Comparison of ENCODE assay signal across 25 cellular contexts in genomic region chr1:56425494-56425860, GRCh38.
DNase-seq lines count a peak whose midpoint lies in the region; ATAC-seq and TF ChIP-seq lines count a peak whose summit lies in the region.
"Had no signal": no experiment of that assay in that cellular context is flagged by ENCODE, and none has a peak within 500 bp of the region (broad histone marks: within the 10 kb centered on the region; RNA-seq: fewer than 3 reads in every experiment).

No MANE protein-coding gene starts in this region.

- H3K27me3 Mint-ChIP-seq in activated B cell treated with CpG ODN at 0.5 μM for 24 hours = no peaks in the 10 kb centered on the region
- no peaks in the 10 kb centered on the region for H3K27me3 Mint-ChIP-seq in type B pancreatic cell
- H3K27me3 Mint-ChIP-seq: activated CD4-positive, alpha-beta T cell treated with anti-CD3 and anti-CD28 coated beads, Interleukin-2, amount 10 ng/mL, durations not matched to agents 24 days and 14 days; activated naive CD8-positive, alpha-beta T cell; CD4-positive, alpha-beta T cell had no signal

- peak; percentile 54 for ATAC-seq in SK-N-SH treated with all-trans-retinoic acid at 6 μM for 48 hours
- no peak for ATAC-seq in activated B cell treated with CpG ODN at 0.5 μM for 24 hours (ENCODE audit: low read depth)
- ATAC-seq in left lung = peak; percentile 56
- ATAC-seq in GM18858 (IDR thresholded peaks at IDR 0.05; ENCODE audit: unreplicated experiment) = no peak
- ATAC-seq in GM18861 (IDR thresholded peaks at IDR 0.05; ENCODE audit: unreplicated experiment) = no peak
- ATAC-seq: T-cell had no signal

- DNase-seq in SK-N-SH = no peak
- DNase-seq in activated B cell treated with CpG ODN at 0.5 μM for 24 hours = no peak
- DNase-seq in left lung = no peak
- no peak for DNase-seq in spleen
- DNase-seq in type B pancreatic cell (ENCODE audit: extremely low spot score, unreplicated experiment) = no peak
- DNase-seq: activated CD4-positive, alpha-beta T cell treated with anti-CD3 and anti-CD28 coated beads, Interleukin-2, amount 10 ng/mL, durations not matched to agents 24 days and 14 days; activated effector memory CD4-positive, alpha-beta T cell treated with Interleukin-2 at 50 U/mL for 16 hours; CD4-positive, alpha-beta T cell; effector memory CD8-positive, alpha-beta T cell; islet precursor cell; NCI-H2107; NCI-H774; retina; stimulated activated CD4-positive, alpha-beta T cell treated with anti-CD3 and anti-CD28 coated beads, Interleukin-2, amount 100 ng/mL, for 24 hours; transverse colon had no signal

- TF ChIP-seq EP300 in SK-N-SH (IDR thresholded peaks at IDR 0.05; ENCODE audit: borderline replicate concordance in 1 of 2, low read depth in 1 of 2, low read length in 1 of 2) = no peak

- H3K27ac Mint-ChIP-seq in activated B cell treated with CpG ODN at 0.5 μM for 24 hours = peak overlapping the region; percentile 73
- H3K27ac Mint-ChIP-seq in type B pancreatic cell = no peak overlapping the region
- H3K27ac Mint-ChIP-seq: activated CD4-positive, alpha-beta T cell treated with anti-CD3 and anti-CD28 coated beads, Interleukin-2, amount 10 ng/mL, durations not matched to agents 24 days and 14 days; activated naive CD8-positive, alpha-beta T cell; CD4-positive, alpha-beta T cell; effector memory CD8-positive, alpha-beta T cell; nephron; T-cell had no signal

- H3F3A ChIP-seq in SK-N-SH (replicated peaks; ENCODE audit: insufficient read depth) = no peaks in the 10 kb centered on the region

- CTCF ChIA-PET in SK-N-SH (lab: Yijun Ruan, JAX) (interaction anchor here (0.6 kb wide), 1 partner anchor 868 kb away, joined by 3 read pairs; no protein-coding TSS in a partner anchor), activated B cell treated with CpG ODN at 0.5 μM for 24 hours (lab: Charles Lee) (interaction anchor here (1.2 kb wide), 1 partner anchor 159 kb away, joined by 3 read pairs; no protein-coding TSS in a partner anchor)

- POLR2A ChIA-PET in SK-N-SH (lab: Yijun Ruan, JAX) = no interaction called here
- POLR2A ChIA-PET in activated B cell treated with CpG ODN at 0.5 μM for 24 hours (lab: Charles Lee) = interaction anchor here (0.5 to 1.6 kb wide), 4 partner anchors 8 to 154 kb away, joined by 3 to 4 read pairs (median 3); partner anchors contain the start of gene PLPP3

- H3K4me3 ChIP-seq in SK-N-SH (ENCODE audit: low read depth in 2 of 2, low read length in 1 of 2) (no peak overlapping the region), left lung (no peak overlapping the region), spleen (no peak overlapping the region)
- H3K4me3 ChIP-seq: cardiac muscle cell, coronary artery, stomach, transverse colon had no signal

- no peaks in the 10 kb centered on the region for H3K9me3 Mint-ChIP-seq in activated B cell treated with CpG ODN at 0.5 μM for 24 hours
- no peaks in the 10 kb centered on the region for H3K9me3 Mint-ChIP-seq in type B pancreatic cell
- H3K9me3 Mint-ChIP-seq: activated CD4-positive, alpha-beta T cell treated with anti-CD3 and anti-CD28 coated beads, Interleukin-2, amount 10 ng/mL, durations not matched to agents 24 days and 14 days; CD4-positive, alpha-beta T cell; nephron had no signal

- H3K4me3 Mint-ChIP-seq in activated B cell treated with CpG ODN at 0.5 μM for 24 hours (peak overlapping the region; percentile 52), type B pancreatic cell (no peak overlapping the region)
- H3K4me3 Mint-ChIP-seq: activated CD4-positive, alpha-beta T cell treated with anti-CD3 and anti-CD28 coated beads, Interleukin-2, amount 10 ng/mL, durations not matched to agents 24 days and 14 days; activated naive CD8-positive, alpha-beta T cell; CD4-positive, alpha-beta T cell; effector memory CD8-positive, alpha-beta T cell; nephron; T-cell had no signal

- no peak overlapping the region for H3K4me2 ChIP-seq in SK-N-SH

- no peaks in the 10 kb centered on the region for H3K27me3 ChIP-seq in SK-N-SH (ENCODE audit: insufficient read depth)
- H3K27me3 ChIP-seq in left lung = no peaks in the 10 kb centered on the region
- H3K27me3 ChIP-seq in spleen (replicated peaks in 1 of 7) = no peaks in the 10 kb centered on the region
- H3K27me3 ChIP-seq: cardiac muscle cell, stomach, transverse colon had no signal

- no peaks in the 10 kb centered on the region for H3K79me2 ChIP-seq in SK-N-SH (ENCODE audit: insufficient read depth)

- H3K4me1 Mint-ChIP-seq in activated B cell treated with CpG ODN at 0.5 μM for 24 hours (peaks cover 41% of the 10 kb centered on the region), type B pancreatic cell (ENCODE audit: unreplicated experiment) (peaks cover 6% of the 10 kb centered on the region)
- H3K4me1 Mint-ChIP-seq: activated CD4-positive, alpha-beta T cell treated with anti-CD3 and anti-CD28 coated beads, Interleukin-2, amount 10 ng/mL, durations not matched to agents 24 days and 14 days had no signal

- 92% methylated on average over 3 of the region's 3 CpGs for WGBS in SK-N-SH (ENCODE audit: low lambda C conversion rate)
- WGBS in spleen, 5 donors = 49 to 81% (median 75%) methylated on average over 3 of the region's 3 CpGs

- intact Hi-C loops in activated B cell treated with CpG ODN at 0.5 μM for 24 hours (cut with micrococcal nuclease) (loop anchor here (2.0 kb wide), 1 partner anchor 101 kb away; no protein-coding TSS in a partner anchor), left lung (cut with DNase I) (no loop called here), spleen (cut with DNase I; ENCODE audit: low total_unique reads) (no loop called here)

- H3K9me2 ChIP-seq in SK-N-SH = no peaks in the 10 kb centered on the region

- TF ChIP-seq CTCF in SK-N-SH (IDR thresholded peaks at IDR 0.05) (no peak), activated B cell treated with CpG ODN at 0.5 μM for 24 hours (IDR thresholded peaks at IDR 0.05) (no peak), left lung (IDR thresholded peaks at IDR 0.05) (no peak), spleen (IDR thresholded peaks at IDR 0.05 in 8 of 11, conservative IDR thresholded peaks at IDR 0.05 in 3 of 11) (no peak), type B pancreatic cell (conservative IDR thresholded peaks at IDR 0.05) (no peak)

- H3K9me3 ChIP-seq in SK-N-SH (no peaks in the 10 kb centered on the region), left lung (no peaks in the 10 kb centered on the region), spleen (no peaks in the 10 kb centered on the region)
- H3K9me3 ChIP-seq: stomach, transverse colon had no signal

- no peaks in the 10 kb centered on the region for H3K36me3 ChIP-seq in SK-N-SH (replicated peaks in 1 of 2; ENCODE audit: control insufficient read depth in 1 of 2, insufficient read depth in 2 of 2, low read length in 1 of 2)
- no peaks in the 10 kb centered on the region for H3K36me3 ChIP-seq in left lung
- no peaks in the 10 kb centered on the region for H3K36me3 ChIP-seq in spleen
- H3K36me3 ChIP-seq: cardiac muscle cell, stomach, transverse colon had no signal

- TF ChIP-seq RAD21 in SK-N-SH (IDR thresholded peaks at IDR 0.05; ENCODE audit: low read length) = no peak

- H3K36me3 Mint-ChIP-seq in activated B cell treated with CpG ODN at 0.5 μM for 24 hours (ENCODE audit: low read depth) (no peaks in the 10 kb centered on the region), type B pancreatic cell (no peaks in the 10 kb centered on the region)
- H3K36me3 Mint-ChIP-seq: activated naive CD8-positive, alpha-beta T cell; T-cell had no signal

- no peak overlapping the region for H3K9ac ChIP-seq in SK-N-SH

- H3K4me1 ChIP-seq in SK-N-SH (ENCODE audit: control insufficient read depth in 1 of 2, insufficient read depth in 2 of 2, low read depth in 1 of 2, low read length in 1 of 2) (peaks cover 0 to 12% of the 10 kb centered on the region in 2 experiments; a peak in 2 of 4 replicates), left lung (peaks cover 0 to 30% of the 10 kb centered on the region in 2 donors), spleen (peaks cover 3 to 49% (median 25%) of the 10 kb centered on the region in 6 donors)
- H3K4me1 ChIP-seq: transverse colon had no signal

- H3K27ac ChIP-seq in SK-N-SH (ENCODE audit: low read depth in 2 of 2, low read length in 1 of 2) (no peak overlapping the region), left lung (peak overlapping the region in 1 of 2 donors; percentile 88), spleen (peak overlapping the region; percentile 39 to 88 (median 76))
- H3K27ac ChIP-seq: 22Rv1, cardiac muscle cell, stomach, transverse colon had no signal

- TF ChIP-seq POLR2A in spleen (IDR thresholded peaks at IDR 0.05) = no peak

- H2AFZ ChIP-seq in SK-N-SH (ENCODE audit: low read depth) = no peak overlapping the region

- H4K20me1 ChIP-seq in SK-N-SH (ENCODE audit: insufficient read depth) = no peaks in the 10 kb centered on the region

TF ChIP-seq in SK-N-SH treated with all-trans-retinoic acid at 6 μM for 48 hours, 23 proteins besides CTCF, POLR2A, EP300 and RAD21 (continues in another document):
- TF ChIP-seq ZNF8 (CRISPR knock-in tag; IDR thresholded peaks at IDR 0.05) = no peak
- no peak for TF ChIP-seq ESRRG (CRISPR knock-in tag; IDR thresholded peaks at IDR 0.05)
- TF ChIP-seq ZNF70 (CRISPR knock-in tag; IDR thresholded peaks at IDR 0.05) = no peak
- no peak for TF ChIP-seq ARNTL (CRISPR knock-in tag; IDR thresholded peaks at IDR 0.05; ENCODE audit: borderline replicate concordance, low read depth)
- no peak for TF ChIP-seq RARB (CRISPR knock-in tag; IDR thresholded peaks at IDR 0.05)

TF ChIP-seq in SK-N-SH, 30 proteins besides CTCF, POLR2A, EP300 and RAD21 (continues in another document):
- TF ChIP-seq GATA2 (CRISPR knock-in tag; IDR thresholded peaks at IDR 0.05) (no peak), CHD2 (IDR thresholded peaks at IDR 0.05; ENCODE audit: low read length, partially characterized antibody) (no peak), GABPA (IDR thresholded peaks at IDR 0.05; ENCODE audit: low read depth) (no peak)
- TF ChIP-seq, protein P1, sequence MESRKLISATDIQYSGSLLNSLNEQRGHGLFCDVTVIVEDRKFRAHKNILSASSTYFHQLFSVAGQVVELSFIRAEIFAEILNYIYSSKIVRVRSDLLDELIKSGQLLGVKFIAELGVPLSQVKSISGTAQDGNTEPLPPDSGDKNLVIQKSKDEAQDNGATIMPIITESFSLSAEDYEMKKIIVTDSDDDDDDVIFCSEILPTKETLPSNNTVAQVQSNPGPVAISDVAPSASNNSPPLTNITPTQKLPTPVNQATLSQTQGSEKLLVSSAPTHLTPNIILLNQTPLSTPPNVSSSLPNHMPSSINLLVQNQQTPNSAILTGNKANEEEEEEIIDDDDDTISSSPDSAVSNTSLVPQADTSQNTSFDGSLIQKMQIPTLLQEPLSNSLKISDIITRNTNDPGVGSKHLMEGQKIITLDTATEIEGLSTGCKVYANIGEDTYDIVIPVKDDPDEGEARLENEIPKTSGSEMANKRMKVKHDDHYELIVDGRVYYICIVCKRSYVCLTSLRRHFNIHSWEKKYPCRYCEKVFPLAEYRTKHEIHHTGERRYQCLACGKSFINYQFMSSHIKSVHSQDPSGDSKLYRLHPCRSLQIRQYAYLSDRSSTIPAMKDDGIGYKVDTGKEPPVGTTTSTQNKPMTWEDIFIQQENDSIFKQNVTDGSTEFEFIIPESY (IDR thresholded peaks at IDR 0.05; ENCODE audit: borderline replicate concordance, low read depth) = no peak

Comparison
In these comparisons a context has a peak if more than half of its experiments do, and no peak if none do; other contexts are left out.
1. ATAC-seq: peak in SK-N-SH treated with all-trans-retinoic acid at 6 μM for 48 hours (single experiment) and left lung (single experiment); none in activated B cell treated with CpG ODN at 0.5 μM for 24 hours (single experiment), GM18858 (single experiment) and GM18861 (single experiment).
2. H3K27ac ChIP-seq: peak in spleen (8 of 8); none in SK-N-SH (0 of 2).